ENCODE assay signal across 16 cellular contexts in the genomic region with DNA sequence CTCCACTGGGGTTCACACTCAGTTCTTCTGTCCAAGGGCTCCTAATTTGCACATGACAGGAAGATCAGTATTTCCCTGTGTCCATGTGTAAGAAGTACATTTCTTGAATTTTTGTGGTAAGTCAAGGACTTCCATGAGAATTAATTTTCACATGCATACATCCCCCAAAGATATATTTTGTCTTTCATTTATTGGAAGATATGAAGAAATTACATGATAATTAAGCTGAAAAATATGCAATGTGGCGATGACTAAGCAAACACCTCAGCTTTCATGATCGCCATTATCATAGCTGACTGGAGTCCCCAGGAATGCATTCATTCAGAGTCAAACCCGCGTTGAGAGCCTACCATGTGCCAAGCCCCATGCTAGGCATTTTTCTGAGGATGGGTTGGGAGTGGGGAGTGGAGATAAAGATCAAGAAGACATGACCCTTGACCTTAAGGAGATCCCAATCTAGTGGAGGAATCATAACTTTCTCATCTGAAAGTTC.
DNase-seq lines count a peak whose midpoint lies in the region; ATAC-seq and TF ChIP-seq lines count a peak whose summit lies in the region.
"Had no signal": no experiment of that assay in that cellular context is flagged by ENCODE, and none has a peak within 500 bp of the region (broad histone marks: within the 10 kb centered on the region; RNA-seq: fewer than 3 reads in every experiment).

No MANE protein-coding gene starts in this region.

- H3K4me3 Mint-ChIP-seq in stimulated activated memory B cell treated with anti-CD40 and anti-IgM and Interleukin-4, amounts not matched to agents 10 μg/mL and 1 μg/mL and 100 μg/mL, for 72 hours = no peak overlapping the region
- H3K4me3 Mint-ChIP-seq: activated T-helper 1 cell treated with anti-CD3 and anti-CD28 coated beads, Interleukin-12 subunit alpha, Interleukin-12 subunit beta, Interleukin-2, Interleukin-4 antibody, amounts not matched to agents 30 ng/mL and 10 ng/mL and 1 ng/mL, durations not matched to agents 14 hours and 24 hours and 36 hours had no signal

- peak overlapping the region; percentile 32 for H2BK15ac ChIP-seq in mesenchymal stem cell (ENCODE audit: low read depth, poor library complexity, severe bottlenecking)

- 0% methylated on average over 4 of the region's 4 CpGs for WGBS in mammary epithelial cell (ENCODE audit: low coverage, missing lambda C conversion rate)
- WGBS in mesenchymal stem cell = 10% methylated on average over 4 of the region's 4 CpGs

- no peak for TF ChIP-seq RAD21 in Ishikawa (IDR thresholded peaks at IDR 0.05; ENCODE audit: low read depth)

- H3K4me1 ChIP-seq in mammary epithelial cell (ENCODE audit: insufficient read depth, low read length) = peaks cover 76% of the 10 kb centered on the region
- H3K4me1 ChIP-seq in mesenchymal stem cell (ENCODE audit: control insufficient read depth, insufficient read depth, low read depth, low read length) = peaks cover 10% of the 10 kb centered on the region

- H3K9ac ChIP-seq in mammary epithelial cell (ENCODE audit: insufficient read depth, low read length) (no peak overlapping the region), mesenchymal stem cell (ENCODE audit: low read length) (no peak overlapping the region)

- H2AFZ ChIP-seq in mammary epithelial cell (ENCODE audit: low read depth, low read length) (no peak overlapping the region), mesenchymal stem cell (ENCODE audit: low read depth, low read length) (no peak overlapping the region)

- no peaks in the 10 kb centered on the region for H3K27me3 ChIP-seq in BJ (ENCODE audit: control insufficient read depth, insufficient read depth, low read length)
- H3K27me3 ChIP-seq in mammary epithelial cell (ENCODE audit: insufficient read depth, low read length) = no peaks in the 10 kb centered on the region
- no peaks in the 10 kb centered on the region for H3K27me3 ChIP-seq in mesenchymal stem cell (ENCODE audit: control insufficient read depth in 1 of 2, insufficient read depth in 1 of 2, low read length in 2 of 2)
- H3K27me3 ChIP-seq: cardiac muscle cell, MG63 had no signal

- H3K27ac ChIP-seq in mammary epithelial cell (ENCODE audit: insufficient read depth, low read depth, low read length) (peak overlapping the region; percentile 90), mesenchymal stem cell (ENCODE audit: low read length, poor library complexity, severe bottlenecking) (peak overlapping the region; percentile 47)
- H3K27ac ChIP-seq: cardiac muscle cell had no signal

- H2BK12ac ChIP-seq in mesenchymal stem cell (ENCODE audit: low read length in 2 of 2) = peak overlapping the region; percentile 89 to 97

- in situ Hi-C loops in mammary epithelial cell (cut with MboI; ENCODE audit: low sequenced_read_pairs in 2 of 2) = loop anchor here in 1 of 2 donors (10.0 kb wide), 1 partner anchor 79 kb away; no protein-coding TSS in a partner anchor

- no TSS peak for BruUV-seq in mammary epithelial cell (replicated peaks; lab: Mats Ljungman, UMichigan)

- no peaks in the 10 kb centered on the region for H3K4me1 Mint-ChIP-seq in stimulated activated memory B cell treated with anti-CD40 and anti-IgM and Interleukin-4, amounts not matched to agents 10 μg/mL and 1 μg/mL and 100 μg/mL, for 72 hours

- no peak overlapping the region for H3K27ac Mint-ChIP-seq in stimulated activated memory B cell treated with anti-CD40 and anti-IgM and Interleukin-4, amounts not matched to agents 10 μg/mL and 1 μg/mL and 100 μg/mL, for 72 hours
- H3K27ac Mint-ChIP-seq: activated T-helper 1 cell treated with anti-CD3 and anti-CD28 coated beads, Interleukin-12 subunit alpha, Interleukin-12 subunit beta, Interleukin-2, Interleukin-4 antibody, amounts not matched to agents 30 ng/mL and 10 ng/mL and 1 ng/mL, durations not matched to agents 14 hours and 24 hours and 36 hours; progenitor cell of endocrine pancreas had no signal

- H3K18ac ChIP-seq in mesenchymal stem cell (ENCODE audit: low read depth in 1 of 2, low read length in 2 of 2) = peak overlapping the region; percentile 85 to 96

- H3K9me3 ChIP-seq in mammary epithelial cell (replicated peaks; ENCODE audit: insufficient read depth, low read length) = no peaks in the 10 kb centered on the region
- no peaks in the 10 kb centered on the region for H3K9me3 ChIP-seq in mesenchymal stem cell (ENCODE audit: control insufficient read depth, low read length)
- H3K9me3 ChIP-seq: MG63 had no signal

- H4K20me1 ChIP-seq in mammary epithelial cell (ENCODE audit: insufficient read depth, low read length) = no peaks in the 10 kb centered on the region

- H3K4me3 ChIP-seq in BJ (ENCODE audit: low read depth, low read length) (no peak overlapping the region), mammary epithelial cell (replicated peaks in 1 of 3; ENCODE audit: insufficient read depth in 1 of 3, low read depth in 2 of 3, low read length in 3 of 3) (no peak overlapping the region), mesenchymal stem cell (ENCODE audit: insufficient read depth in 1 of 2, low read depth in 1 of 2, low read length in 2 of 2) (no peak overlapping the region)
- H3K4me3 ChIP-seq: cardiac muscle cell, MG63 had no signal

- H3K14ac ChIP-seq in mesenchymal stem cell (ENCODE audit: low read length in 2 of 2) = peak overlapping the region in 1 of 2 experiments; percentile 38

- no peaks in the 10 kb centered on the region for H3K79me2 ChIP-seq in mammary epithelial cell (ENCODE audit: insufficient read depth, low read length)

- peak overlapping the region; percentile 91 for H4K8ac ChIP-seq in mesenchymal stem cell (ENCODE audit: low read length)

- no peaks in the 10 kb centered on the region for H3K36me3 Mint-ChIP-seq in stimulated activated memory B cell treated with anti-CD40 and anti-IgM and Interleukin-4, amounts not matched to agents 10 μg/mL and 1 μg/mL and 100 μg/mL, for 72 hours

- no peak overlapping the region for H3K23ac ChIP-seq in mesenchymal stem cell (ENCODE audit: low read length in 2 of 2)

- H2BK120ac ChIP-seq in mesenchymal stem cell (ENCODE audit: low read depth, low read length) = no peak overlapping the region

- CTCF ChIA-PET in BJ (lab: Yijun Ruan, JAX) (interaction anchor here (0.6 to 1.3 kb wide), 2 partner anchors 104 to 159 kb away, joined by 3 to 5 read pairs; no protein-coding TSS in a partner anchor), mammary epithelial cell (lab: Charles Lee; ENCODE audit: low non-redundant PET) (interaction anchor here (0.5 kb wide), 2 partner anchors 115 to 396 kb away, joined by 13 to 14 read pairs; no protein-coding TSS in a partner anchor)

- peak overlapping the region; percentile 11 for H2BK5ac ChIP-seq in mesenchymal stem cell (ENCODE audit: low read depth, low read length, poor library complexity, severe bottlenecking)

- H3K27me3 Mint-ChIP-seq in stimulated activated memory B cell treated with anti-CD40 and anti-IgM and Interleukin-4, amounts not matched to agents 10 μg/mL and 1 μg/mL and 100 μg/mL, for 72 hours = peaks cover 9% of the 10 kb centered on the region
- H3K27me3 Mint-ChIP-seq: progenitor cell of endocrine pancreas had no signal

- no peak for TF ChIP-seq EP300 in Ishikawa (IDR thresholded peaks at IDR 0.05; ENCODE audit: borderline replicate concordance)

- intact Hi-C loops in mammary epithelial cell (cut with micrococcal nuclease) = loop anchor here (1.0 to 5.0 kb wide), 4 partner anchors 44 to 156 kb away; no protein-coding TSS in a partner anchor

- H3K4me2 ChIP-seq in mammary epithelial cell (ENCODE audit: insufficient read depth, low read depth, low read length) (peak overlapping the region; percentile 1), mesenchymal stem cell (ENCODE audit: low read length, poor library complexity, severe bottlenecking) (no peak overlapping the region)

- no peaks in the 10 kb centered on the region for H3K9me3 Mint-ChIP-seq in stimulated activated memory B cell treated with anti-CD40 and anti-IgM and Interleukin-4, amounts not matched to agents 10 μg/mL and 1 μg/mL and 100 μg/mL, for 72 hours
- H3K9me3 Mint-ChIP-seq: activated T-helper 1 cell treated with anti-CD3 and anti-CD28 coated beads, Interleukin-12 subunit alpha, Interleukin-12 subunit beta, Interleukin-2, Interleukin-4 antibody, amounts not matched to agents 30 ng/mL and 10 ng/mL and 1 ng/mL, durations not matched to agents 14 hours and 24 hours and 36 hours had no signal

- TF ChIP-seq CTCF in BJ (IDR thresholded peaks at IDR 0.05; ENCODE audit: insufficient read depth, low read depth, low read length) (no peak), mammary epithelial cell (conservative IDR thresholded peaks at IDR 0.05 in 1 of 2, IDR thresholded peaks at IDR 0.05 in 1 of 2; ENCODE audit: extremely low read depth in 1 of 2, insufficient read depth in 1 of 2, low read depth in 1 of 2, low read length in 2 of 2) (no peak)

- dilution Hi-C loops in mammary epithelial cell (cut with HindIII; ENCODE audit: low sequenced_read_pairs) = no loop called here

- ATAC-seq in HG02763 (IDR thresholded peaks at IDR 0.05; ENCODE audit: unreplicated experiment) (no peak), GM19463 (IDR thresholded peaks at IDR 0.05; ENCODE audit: unreplicated experiment) (no peak)
- ATAC-seq in stimulated activated memory B cell treated with anti-CD40 and anti-IgM and Interleukin-4, amounts not matched to agents 10 μg/mL and 1 μg/mL and 100 μg/mL, for 72 hours = no peak
- ATAC-seq: stimulated activated naive CD8-positive, alpha-beta T cell treated with anti-CD3 and anti-CD28 coated beads, Interleukin-15, Interleukin-2, amounts not matched to agents 100 U/mL and 50 U/mL, for 24 hours had no signal

- H4K91ac ChIP-seq in mesenchymal stem cell (ENCODE audit: low read length) = peak overlapping the region; percentile 64

- H3K79me1 ChIP-seq in mesenchymal stem cell (replicated peaks; ENCODE audit: low read length, poor library complexity, severe bottlenecking) = no peaks in the 10 kb centered on the region

- peak overlapping the region in 1 of 2 experiments; percentile 86 for H3K4ac ChIP-seq in mesenchymal stem cell (ENCODE audit: low read depth in 1 of 2, low read length in 2 of 2)

- H3K36me3 ChIP-seq in BJ (ENCODE audit: control insufficient read depth, insufficient read depth, low read length) (no peaks in the 10 kb centered on the region), mammary epithelial cell (ENCODE audit: insufficient read depth, low read length) (no peaks in the 10 kb centered on the region), mesenchymal stem cell (ENCODE audit: control insufficient read depth in 1 of 2, insufficient read depth in 2 of 2, low read depth in 1 of 2, low read length in 2 of 2) (peaks cover 0 to 5% of the 10 kb centered on the region in 2 experiments)
- H3K36me3 ChIP-seq: cardiac muscle cell, MG63 had no signal

- peak overlapping the region; percentile 93 for H2AK5ac ChIP-seq in mesenchymal stem cell (ENCODE audit: low read length, severe bottlenecking)

- POLR2A ChIA-PET in BJ (lab: Charles Lee) = interaction anchor here (0.6 kb wide), 2 partner anchors 13 to 72 kb away, joined by 4 read pairs; no protein-coding TSS in a partner anchor

- DNase-seq in BJ (ENCODE audit: low read depth) = peak; percentile 72
- DNase-seq in mammary epithelial cell = peak; percentile 91
- peak; percentile 53 for DNase-seq in mesenchymal stem cell
- DNase-seq in DMS114 treated with DMSO at 0.1 percent for 48 hours (lab: John Stamatoyannopoulos, UW; ENCODE audit: unreplicated experiment) = no peak
- DNase-seq: C1 segment of cervical spinal cord; GDM1; MG63; stimulated activated CD4-positive, alpha-beta T cell treated with anti-CD3 and anti-CD28 coated beads, Interleukin-4, amount 100 ng/mL, for 24 hours; stimulated activated naive CD8-positive, alpha-beta T cell treated with anti-CD3 and anti-CD28 coated beads, Interleukin-15, Interleukin-2, amounts not matched to agents 100 U/mL and 50 U/mL, for 24 hours had no signal
